ENCODE assay signal across 14 cellular contexts in the genomic region with DNA sequence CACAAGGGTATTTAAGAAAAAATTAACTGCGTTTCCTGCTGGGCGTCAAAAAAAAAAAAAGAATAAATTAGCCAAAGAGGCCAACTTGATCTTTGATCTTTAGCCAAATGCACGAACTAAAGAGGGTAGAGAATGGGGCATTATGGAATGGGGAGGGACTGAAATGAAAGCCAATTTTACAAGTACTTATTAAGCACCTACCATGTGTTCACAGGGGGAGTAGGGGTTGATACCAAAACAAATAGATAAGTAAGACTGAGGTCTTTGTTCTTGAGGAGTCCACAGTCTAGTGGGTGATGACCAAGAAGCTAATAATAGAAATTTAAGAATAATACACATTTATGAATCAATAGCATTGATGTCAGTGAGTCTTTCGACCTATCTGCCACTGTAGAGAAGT. TPM values are rescaled to one million over a fixed set of nuclear protein-coding genes. Genes with fewer than 3 reads are reported as not detected.
A peak's percentile ranks its signal among the peaks of the same experiment; 100 is the strongest.
DNase-seq lines count a peak whose midpoint lies in the region; ATAC-seq, FAIRE-seq and TF ChIP-seq lines count a peak whose summit lies in the region.
"Had no signal": no experiment of that assay in that cellular context is flagged by ENCODE, and none has a peak within 500 bp of the region (broad histone marks: within the 10 kb centered on the region; RNA-seq: fewer than 3 reads in every experiment).

No MANE protein-coding gene starts in this region.

- no peaks in the 10 kb centered on the region for H3K9me3 Mint-ChIP-seq in HFFc6

- H3K4me3 ChIP-seq in small intestine (ENCODE audit: low read depth in 1 of 2, low read length in 2 of 2) = no peak overlapping the region

- no peaks in the 10 kb centered on the region for H3K4me1 ChIP-seq in small intestine (ENCODE audit: control insufficient read depth in 2 of 2, insufficient read depth in 1 of 2, low read depth in 1 of 2, low read length in 1 of 2)
- H3K4me1 ChIP-seq: Caco-2 had no signal

- peak overlapping the region; percentile 55 to 77 for H3K27ac ChIP-seq in small intestine (ENCODE audit: low read depth in 1 of 2, low read length in 1 of 2)
- H3K27ac ChIP-seq: KMS-11 had no signal

- 17 to 58% (median 33%) methylated on average over 4 of the region's 4 CpGs for WGBS in small intestine, 3 donors

- no peaks in the 10 kb centered on the region for H3K27me3 ChIP-seq in small intestine (ENCODE audit: control insufficient read depth in 2 of 2, insufficient read depth in 2 of 2, low read length in 2 of 2)

- no peak for FAIRE-seq in small intestine (lab: Jason Lieb, UNC)
- FAIRE-seq: H1 had no signal

- DNase-seq in HFFc6 = no peak
- DNase-seq in NCI-H2081 (lab: John Stamatoyannopoulos, UW) = peak; percentile 63 to 86
- DNase-seq in SK-MEL-5 (ENCODE audit: low read depth, low spot score) = peak; percentile 32
- DNase-seq in small intestine = no peak
- DNase-seq in T1000 (lab: John Stamatoyannopoulos, UW) = no peak
- DNase-seq in 8988T = no peak
- DNase-seq: ACHN, AML-193, NCI-H187 treated with DMSO at 0.1 percent for 48 hours had no signal

- peaks cover 30% of the 10 kb centered on the region for H3K4me1 Mint-ChIP-seq in HFFc6 (ENCODE audit: low read depth)

- no peaks in the 10 kb centered on the region for H3K36me3 Mint-ChIP-seq in HFFc6 (ENCODE audit: low read depth)

- no peaks in the 10 kb centered on the region for H3K36me3 ChIP-seq in small intestine (ENCODE audit: control insufficient read depth in 2 of 2, insufficient read depth in 2 of 2, low read length in 2 of 2)

- H3K27me3 Mint-ChIP-seq in HFFc6 (ENCODE audit: insufficient read depth) = no peaks in the 10 kb centered on the region

- no peak for ATAC-seq in activated CD4-positive, CD25-positive, alpha-beta regulatory T cell treated with anti-CD3 and anti-CD28 coated beads, Interleukin-2, amount 50 U/mL, for 24 hours

- H3K27ac Mint-ChIP-seq in HFFc6 = 0 out of 2 replicates have a peak overlapping the region, but pooled peaks have one; percentile 66

- no peaks in the 10 kb centered on the region for H3K9me3 ChIP-seq in small intestine (ENCODE audit: control insufficient read depth, low read depth)

- peak overlapping the region; percentile 33; the same call in 1 of the 2 replicates for H3K4me3 Mint-ChIP-seq in HFFc6

- TF ChIP-seq CTCF in HFFc6 (IDR thresholded peaks at IDR 0.05) = no peak

- in situ Hi-C loops in SK-MEL-5 (cut with HindIII; ENCODE audit: low pct_unique_long_range_greater_than_20kb, low sequenced_read_pairs) = no loop called here

RNA-seq across cellular contexts. Expression of gene MUC13, which starts 17.9 kb away (rescaled TPM):
- under 1 TPM in 4 of 6 experiments, not detected in 2; 0.06 to 0.21 (median 0.09) TPM for total RNA-seq in HFFc6 (2021; fragmentation: NEBNext Ultra II Directional; extraction: Animal tissue kit (Norgen Biotek cat#: 25700))
- total RNA-seq in SK-MEL-5 (2014; rRNA removed; shearing (Covaris generic)) = 0.03 TPM in 1 of 2 replicates, not detected in the other
- 0.06 and 0.12 TPM in 2 replicates for polyA plus RNA-seq in SK-MEL-5 (2015; cell fraction: cytosol; rRNA removed)
- not detected in 2 replicates for polyA plus RNA-seq in SK-MEL-5 (2015; cell fraction: nucleus; rRNA removed)
- 100 to 1,000 TPM; 178 to 547 (median 269) TPM for polyA plus RNA-seq in small intestine
- total RNA-seq: H1, MCF 10A had no signal
- polyA plus RNA-seq: H1 had no signal

Comparison
In these comparisons a context has a peak if more than half of its experiments do, and no peak if none do; other contexts are left out.
1. DNase-seq: peak in NCI-H2081 (2 of 2) and SK-MEL-5 (single experiment); none in HFFc6 (single experiment), small intestine (single experiment), T1000 (single experiment) and 8988T (single experiment).